21 cellular contexts compared by ENCODE assay signal in the genomic region with DNA sequence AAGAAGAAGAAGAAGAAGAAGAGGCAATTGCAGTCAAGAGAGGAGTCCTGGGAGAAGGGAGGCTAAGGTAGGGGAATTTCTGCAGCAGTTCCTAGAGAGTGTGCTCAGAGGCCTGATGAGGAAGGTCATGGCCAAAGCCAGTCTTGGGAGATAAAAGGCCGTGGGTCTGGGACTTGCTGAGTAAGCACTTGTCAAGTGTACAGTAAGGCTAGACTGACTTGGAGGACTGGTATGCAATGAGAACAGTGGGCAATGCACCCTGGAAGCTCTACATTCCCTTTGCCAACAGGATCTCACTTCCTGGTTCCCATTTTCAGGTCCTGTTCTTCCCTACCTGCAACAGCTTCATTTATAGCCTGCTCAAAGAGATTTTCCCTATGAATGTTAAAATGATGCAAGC. TPM values are rescaled to one million over a fixed set of nuclear protein-coding genes. Genes with fewer than 3 reads are reported as not detected.
DNase-seq lines count a peak whose midpoint lies in the region; ATAC-seq, FAIRE-seq and TF ChIP-seq lines count a peak whose summit lies in the region.
"Had no signal": no experiment of that assay in that cellular context is flagged by ENCODE, and none has a peak within 500 bp of the region (broad histone marks: within the 10 kb centered on the region; RNA-seq: fewer than 3 reads in every experiment).

No MANE protein-coding gene starts in this region.

- no peaks in the 10 kb centered on the region for H4K20me1 ChIP-seq in HepG2 (ENCODE audit: insufficient read depth, low read length)
- no peaks in the 10 kb centered on the region; the same call in 1 of the 2 replicates for H4K20me1 ChIP-seq in K562 (replicated peaks; ENCODE audit: control insufficient read depth, insufficient read depth, low read length)

- no peak overlapping the region for H3K9ac ChIP-seq in HepG2 (ENCODE audit: insufficient read depth, low read depth, low read length)
- H3K9ac ChIP-seq in K562 (ENCODE audit: insufficient read depth in 1 of 2, low read depth in 2 of 2, low read length in 2 of 2): no peak overlapping the region

- no peak overlapping the region for H3K4me2 ChIP-seq in HepG2 (ENCODE audit: low read depth, low read length)
- H3K4me2 ChIP-seq in K562 (ENCODE audit: insufficient read depth, low read length): no peak overlapping the region
- H3K4me2 ChIP-seq: GM23338 had no signal

- in situ Hi-C loops in HepG2 (cut with HindIII; ENCODE audit: extremely low pct_ligation_motif_present, low pct_unique_long_range_greater_than_20kb) (no loop called here), K562 (cut with MboI) (no loop called here)

- no peaks in the 10 kb centered on the region for H3K9me1 ChIP-seq in K562 (ENCODE audit: control insufficient read depth, insufficient read depth, low read length)

- 75% methylated on average over 1 of the region's 1 CpG for WGBS in HepG2 (ENCODE audit: low lambda C conversion rate)
- WGBS in right lobe of liver (ENCODE audit: insufficient coverage, low coverage, low lambda C conversion rate, missing lambda C conversion rate): no CpG with 5 or more reads among the region's 1 CpG
- 0% methylated on average over 1 of the region's 1 CpG for WGBS in K562 (ENCODE audit: insufficient coverage, low coverage, missing lambda C conversion rate)
- WGBS in esophagus muscularis mucosa: 74% methylated on average over 1 of the region's 1 CpG

- POLR2A ChIA-PET in HepG2 (lab: Yijun Ruan, JAX) (no interaction called here), K562 (lab: Yijun Ruan, JAX) (no interaction called here)

- H2AFZ ChIP-seq in HepG2 (ENCODE audit: low read length) (no peak overlapping the region), K562 (ENCODE audit: low read depth, low read length) (no peak overlapping the region)
- H2AFZ ChIP-seq: GM23338 had no signal

- no peak overlapping the region for H3K27ac ChIP-seq in HepG2 (ENCODE audit: extremely low read length, insufficient read depth, low read length)
- H3K27ac ChIP-seq in right lobe of liver: no peak overlapping the region
- H3K27ac ChIP-seq in K562 (ENCODE audit: extremely low read depth, low read depth, low read length): no peak overlapping the region
- no peak overlapping the region for H3K27ac ChIP-seq in esophagus muscularis mucosa (replicated peaks in 1 of 4)
- H3K27ac ChIP-seq in coronary artery: no peak overlapping the region

- no peak for FAIRE-seq in HepG2 (lab: Jason Lieb, UNC)
- FAIRE-seq in K562 (lab: Jason Lieb, UNC): no peak
- FAIRE-seq: GM12891, GM18507 had no signal

- H3K79me2 ChIP-seq in HepG2 (ENCODE audit: insufficient read depth, low read length) (no peaks in the 10 kb centered on the region), K562 (ENCODE audit: control insufficient read depth, insufficient read depth, low read length) (no peaks in the 10 kb centered on the region)

- no peak for TF ChIP-seq EP300 in HepG2 (IDR thresholded peaks at IDR 0.05; ENCODE audit: low read depth in 2 of 2, low read length in 2 of 2)
- TF ChIP-seq EP300 in HepG2 (CRISPR knock-in tag; IDR thresholded peaks at IDR 0.05; ENCODE audit: borderline replicate concordance): no peak
- TF ChIP-seq EP300 in K562 (IDR thresholded peaks at IDR 0.05; ENCODE audit: low read length): no peak
- TF ChIP-seq EP300 in esophagus muscularis mucosa (IDR thresholded peaks at IDR 0.05): no peak

- TF ChIP-seq RAD21 in HepG2 (CRISPR knock-in tag; IDR thresholded peaks at IDR 0.05): no peak
- TF ChIP-seq RAD21 in K562 (CRISPR knock-in tag; conservative IDR thresholded peaks at IDR 0.05 in 1 of 2, IDR thresholded peaks at IDR 0.05 in 1 of 2): no peak

- DNase-seq in HepG2 (ENCODE audit: low spot score) (no peak), right lobe of liver (no peak), K562 (ENCODE audit: extremely low read depth in 1 of 4, low spot score in 3 of 4) (peak in 1 of 4 experiments; percentile 8), esophagus muscularis mucosa (ENCODE audit: extremely low spot score) (peak; percentile 68), coronary artery (ENCODE audit: low spot score) (no peak), SK-N-DZ (ENCODE audit: low spot score) (no peak), NCI-H2081 treated with DMSO at 0.1 percent for 48 hours (lab: John Stamatoyannopoulos, UW) (no peak)
- DNase-seq: 8988T; C1 segment of cervical spinal cord; Calu3; CD4-positive, alpha-beta memory T cell; COR-L47; DMS53; DMS79 treated with DMSO at 0.1 percent for 48 hours; GF-D8; H9 had no signal

- no peaks in the 10 kb centered on the region for H3K27me3 ChIP-seq in HepG2 (ENCODE audit: control insufficient read depth in 1 of 2, insufficient read depth in 2 of 2, low read length in 2 of 2)
- H3K27me3 ChIP-seq in right lobe of liver: no peaks in the 10 kb centered on the region
- peaks cover 0 to 12% of the 10 kb centered on the region in 2 experiments; a peak in 2 of 5 replicates for H3K27me3 ChIP-seq in K562 (ENCODE audit: control insufficient read depth in 2 of 2, insufficient read depth in 2 of 2, low read length in 2 of 2)
- no peaks in the 10 kb centered on the region for H3K27me3 ChIP-seq in esophagus muscularis mucosa

- CTCF ChIA-PET in HepG2 (lab: Yijun Ruan, JAX; ENCODE audit: low intra/inter-chr PET ratio, low total read pairs) (no interaction called here), K562 (lab: Yijun Ruan, JAX; ENCODE audit: low intra/inter-chr PET ratio) (no interaction called here)

- BruUV-seq in HepG2 (replicated peaks; lab: Mats Ljungman, UMichigan) (no TSS peak), K562 (replicated peaks; lab: Mats Ljungman, UMichigan) (no TSS peak)

- H3K4me1 ChIP-seq in HepG2 (ENCODE audit: insufficient read depth, low read length) (no peaks in the 10 kb centered on the region), right lobe of liver (no peaks in the 10 kb centered on the region), K562 (replicated peaks in 1 of 2; ENCODE audit: control insufficient read depth in 2 of 2, insufficient read depth in 2 of 2, low read length in 2 of 2) (peaks cover 0 to 5% of the 10 kb centered on the region in 2 experiments; a peak in 1 of 5 replicates), esophagus muscularis mucosa (no peaks in the 10 kb centered on the region)

- H3K4me3 ChIP-seq in HepG2 (replicated peaks in 1 of 3; ENCODE audit: insufficient read depth in 1 of 3, low read depth in 2 of 3, low read length in 3 of 3): no peak overlapping the region
- H3K4me3 ChIP-seq in right lobe of liver: no peak overlapping the region
- no peak overlapping the region for H3K4me3 ChIP-seq in K562
- H3K4me3 ChIP-seq in esophagus muscularis mucosa: no peak overlapping the region
- H3K4me3 ChIP-seq in coronary artery: no peak overlapping the region
- H3K4me3 ChIP-seq: GM23338 had no signal

- intact Hi-C loops in HepG2 (cut with micrococcal nuclease; ENCODE audit: unreplicated experiment) (no loop called here), right lobe of liver (cut with DNase I) (no loop called here), K562 (cut with micrococcal nuclease) (no loop called here), esophagus muscularis mucosa (cut with DNase I) (no loop called here)

- TF ChIP-seq POLR2A in HepG2 (IDR thresholded peaks at IDR 0.05; ENCODE audit: insufficient read depth in 1 of 2, low read depth in 2 of 2, low read length in 2 of 2) (no peak), right lobe of liver (IDR thresholded peaks at IDR 0.05) (no peak), K562 (conservative IDR thresholded peaks at IDR 0.05) (no peak), esophagus muscularis mucosa (IDR thresholded peaks at IDR 0.05; ENCODE audit: low read depth) (no peak)

- TF ChIP-seq CTCF in HepG2 (CRISPR knock-in tag; IDR thresholded peaks at IDR 0.05) (no peak), right lobe of liver (IDR thresholded peaks at IDR 0.05) (no peak), K562 (IDR thresholded peaks at IDR 0.05 in 2 of 3, conservative IDR thresholded peaks at IDR 0.05 in 1 of 3; ENCODE audit: insufficient read depth in 2 of 3, low read depth in 1 of 3, low read length in 3 of 3) (no peak), esophagus muscularis mucosa (IDR thresholded peaks at IDR 0.05) (no peak), coronary artery (IDR thresholded peaks at IDR 0.05) (no peak)

- ATAC-seq in HepG2: no peak
- ATAC-seq in right lobe of liver: no peak
- no peak for ATAC-seq in K562
- ATAC-seq: GM23338, HCT116 had no signal

- peaks cover 2 to 19% of the 10 kb centered on the region in 2 experiments; a peak in 2 of 5 replicates for H3K36me3 ChIP-seq in HepG2 (replicated peaks in 1 of 2; ENCODE audit: control insufficient read depth in 1 of 2, insufficient read depth in 2 of 2, low read length in 2 of 2)
- no peaks in the 10 kb centered on the region for H3K36me3 ChIP-seq in right lobe of liver
- H3K36me3 ChIP-seq in K562 (ENCODE audit: control insufficient read depth, insufficient read depth, low read length): no peaks in the 10 kb centered on the region
- H3K36me3 ChIP-seq in esophagus muscularis mucosa: peaks cover 0 to 46% (median 37%) of the 10 kb centered on the region in 4 donors

- H3K9me3 ChIP-seq in HepG2 (ENCODE audit: low read length): no peaks in the 10 kb centered on the region
- no peaks in the 10 kb centered on the region for H3K9me3 ChIP-seq in right lobe of liver
- no peaks in the 10 kb centered on the region for H3K9me3 ChIP-seq in K562 (replicated peaks; ENCODE audit: control insufficient read depth, insufficient read depth, low read depth, low read length)
- no peaks in the 10 kb centered on the region for H3K9me3 ChIP-seq in esophagus muscularis mucosa

RNA-seq across cellular contexts. Expression of a gene that starts 28.6 kb away (rescaled TPM):
- total RNA-seq in HepG2 (2016; rRNA removed; fragmentation: Illumina TruSeq; extraction: Trizol): 0.06 and 0.07 TPM in 2 replicates
- total RNA-seq in HepG2 (2016; cell fraction: cytosol; rRNA removed; fragmentation: Illumina TruSeq; extraction: Trizol; ENCODE audit: low read depth): not detected in 2 replicates
- 0.32 TPM in 1 of 2 replicates, not detected in the other for total RNA-seq in HepG2 (2016; cell fraction: insoluble cytoplasmic fraction; rRNA removed; fragmentation: Illumina TruSeq; extraction: Trizol)
- total RNA-seq in HepG2 (2016; cell fraction: membrane; rRNA removed; fragmentation: Illumina TruSeq; extraction: Trizol): 0.09 TPM in 1 of 2 replicates, not detected in the other
- 0.12 and 0.13 TPM in 2 replicates for total RNA-seq in HepG2 (2016; cell fraction: nucleus; rRNA removed; fragmentation: Illumina TruSeq; extraction: Trizol)
- 0.04 and 0.05 TPM in 2 replicates for polyA plus RNA-seq in HepG2 (2011; rRNA removed)
- 0.03 and 0.09 TPM in 2 replicates for polyA plus RNA-seq in HepG2 (2011; cell fraction: cytosol; rRNA removed)
- polyA plus RNA-seq in HepG2 (2011; cell fraction: nucleus; rRNA removed): 0.50 and 0.79 TPM in 2 replicates
- not detected in 2 replicates for polyA plus RNA-seq in HepG2 (2012)
- not detected in 2 replicates for polyA plus RNA-seq in HepG2 (2016; cell fraction: cytosol; fragmentation: Illumina TruSeq; extraction: Trizol; ENCODE audit: low read depth)
- polyA plus RNA-seq in HepG2 (2016; cell fraction: insoluble cytoplasmic fraction; fragmentation: Illumina TruSeq; extraction: Trizol; ENCODE audit: low read depth): 0.05 and 0.11 TPM in 2 replicates
- polyA plus RNA-seq in HepG2 (2016; cell fraction: membrane; fragmentation: Illumina TruSeq; extraction: Trizol; ENCODE audit: low read depth): 0.07 TPM in 1 of 2 replicates, not detected in the other
- 0.26 and 0.88 TPM in 2 replicates for polyA plus RNA-seq in HepG2 (2016; cell fraction: nucleus; fragmentation: Illumina TruSeq; extraction: Trizol; ENCODE audit: insufficient read depth, low read depth)
- polyA minus RNA-seq in HepG2 (2011; rRNA and poly(A)+ RNA removed; ENCODE audit: low replicate concordance): 0.34 and 5.5 TPM in 2 replicates
- 0.18 TPM in 1 of 2 replicates, not detected in the other for polyA minus RNA-seq in HepG2 (2011; cell fraction: cytosol; rRNA and poly(A)+ RNA removed)
- polyA minus RNA-seq in HepG2 (2011; cell fraction: nucleus; rRNA and poly(A)+ RNA removed): 0.25 and 0.26 TPM in 2 replicates
- total RNA-seq in right lobe of liver: 1 to 10 TPM in 4 of 6 experiments, under 1 TPM in 2; 0.81 to 4.0 (median 1.8) TPM
- 0.09 TPM in 1 of 2 replicates, not detected in the other for total RNA-seq in K562 (2011; cell fraction: chromatin; rRNA removed; ENCODE audit: low replicate concordance)
- not detected in 2 replicates for total RNA-seq in K562 (2011; cell fraction: nucleolus; rRNA removed)
- total RNA-seq in K562 (2011; cell fraction: nucleoplasm; rRNA removed): not detected in 2 replicates
- not detected in 2 replicates for total RNA-seq in K562 (2014; rRNA removed)
- not detected in 2 replicates for total RNA-seq in K562 (2014; rRNA removed; fragmentation: Illumina TruSeq; extraction: Trizol)
- not detected in 2 replicates for total RNA-seq in K562 (2015; rRNA removed; fragmentation: Illumina TruSeq; extraction: Trizol)
- 0.13 and 0.36 TPM in 2 replicates for total RNA-seq in K562 (2021)
- 0.01 TPM in 1 of 2 replicates, not detected in the other for polyA plus RNA-seq in K562 (2011; rRNA removed)
- polyA plus RNA-seq in K562 (2011; cell fraction: cytosol; rRNA removed): 0.07 TPM in 1 of 2 replicates, not detected in the other
- 0.07 TPM in 1 of 2 replicates, not detected in the other for polyA plus RNA-seq in K562 (2011; cell fraction: nucleus; rRNA removed)
- 0.05 TPM in 1 of 2 replicates, not detected in the other for polyA plus RNA-seq in K562 (2012)
- 0.04 and 0.30 TPM in 2 replicates for polyA plus RNA-seq in K562 (2014; fragmentation: Illumina TruSeq; extraction: Trizol)
- polyA plus RNA-seq in K562 (2014; fragmentation: Nextera tagmentation; extraction: Ambion mirVana): not detected
- not detected in 2 replicates for polyA plus RNA-seq in K562 (2014; rRNA removed)
- polyA minus RNA-seq in K562 (2011; rRNA and poly(A)+ RNA removed): 0.04 TPM in 1 of 2 replicates, not detected in the other
- not detected in 2 replicates for polyA minus RNA-seq in K562 (2011; cell fraction: cytosol; rRNA and poly(A)+ RNA removed)
- not detected in 2 replicates for polyA minus RNA-seq in K562 (2011; cell fraction: nucleus; rRNA and poly(A)+ RNA removed)
- total RNA-seq in esophagus muscularis mucosa: 1 to 10 TPM; 1.2 to 3.6 (median 2.4) TPM
- polyA plus RNA-seq in SK-N-DZ (2014; cell fraction: cytosol; rRNA removed): 0.13 TPM in 1 of 2 replicates, not detected in the other
- polyA plus RNA-seq in SK-N-DZ (2014; cell fraction: nucleus; rRNA removed): 0.34 and 0.73 TPM in 2 replicates
- total RNA-seq: CD4-positive, alpha-beta memory T cell; G401 had no signal
- polyA plus RNA-seq: CD4-positive, alpha-beta memory T cell had no signal
